In the genomic region with DNA sequence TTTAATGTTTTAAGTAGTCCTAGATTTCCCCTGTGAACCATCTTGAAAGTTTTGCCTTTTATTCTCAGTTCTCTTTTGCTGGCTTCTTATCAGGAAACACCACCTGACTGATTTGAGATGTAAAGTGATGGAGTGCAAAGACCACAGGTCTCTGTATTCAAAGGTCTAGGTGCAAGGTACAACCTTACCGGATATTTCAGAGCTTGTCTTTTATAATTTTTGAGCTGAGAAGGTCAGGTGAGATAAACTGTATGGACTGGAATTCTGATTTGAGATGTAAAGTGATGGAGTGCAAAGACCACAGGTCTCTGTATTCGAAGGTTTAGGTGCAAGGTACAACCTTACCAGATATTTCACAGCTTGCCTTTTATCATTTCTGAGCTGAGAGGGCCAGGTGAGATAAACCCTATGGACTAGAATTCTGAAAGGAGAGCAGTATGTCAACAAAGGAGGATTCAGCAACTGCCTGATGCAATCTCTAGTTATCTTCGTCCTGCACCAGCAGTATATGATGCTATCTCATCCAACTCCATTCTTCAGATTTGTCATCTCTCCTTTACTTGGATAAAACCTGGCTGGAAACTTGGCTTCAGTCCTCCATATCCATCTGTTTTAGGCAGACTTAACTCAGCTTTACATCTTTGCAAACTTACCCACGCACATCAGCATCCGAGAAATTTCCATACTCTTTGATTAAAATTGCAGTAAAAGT, we compare ENCODE assay signal across 9 cellular contexts.
A peak's percentile ranks its signal among the peaks of the same experiment; 100 is the strongest.
DNase-seq lines count a peak whose midpoint lies in the region; ATAC-seq and TF ChIP-seq lines count a peak whose summit lies in the region.
"Had no signal": no experiment of that assay in that cellular context is flagged by ENCODE, and none has a peak within 500 bp of the region (broad histone marks: within the 10 kb centered on the region; RNA-seq: fewer than 3 reads in every experiment).

No MANE protein-coding gene starts in this region.

- no peaks in the 10 kb centered on the region for H3K9me3 Mint-ChIP-seq in CD8-positive, alpha-beta T cell
- H3K9me3 Mint-ChIP-seq in naive thymus-derived CD4-positive, alpha-beta T cell = no peaks in the 10 kb centered on the region
- H3K9me3 Mint-ChIP-seq: brain had no signal

- H3K27me3 ChIP-seq in CD8-positive, alpha-beta T cell (ENCODE audit: insufficient read depth, low read length) = no peaks in the 10 kb centered on the region
- H3K27me3 ChIP-seq in ascending aorta = no peaks in the 10 kb centered on the region
- H3K27me3 ChIP-seq in naive thymus-derived CD4-positive, alpha-beta T cell (ENCODE audit: control insufficient read depth in 2 of 2, insufficient read depth in 2 of 2, low read length in 2 of 2) = no peaks in the 10 kb centered on the region

- CTCF ChIA-PET in CD8-positive, alpha-beta T cell (lab: Charles Lee) = interaction anchor here (1.2 kb wide), 1 partner anchor 10 kb away, joined by 3 read pairs; no protein-coding TSS in a partner anchor
- CTCF ChIA-PET in naive thymus-derived CD4-positive, alpha-beta T cell (lab: Charles Lee) = interaction anchor here (0.5 to 1.4 kb wide), 2 partner anchors 58 to 127 kb away, joined by 3 to 5 read pairs; a partner anchor contains a TSS

- no peak overlapping the region for H3K4me3 ChIP-seq in CD8-positive, alpha-beta T cell (ENCODE audit: low read depth, low read length)
- H3K4me3 ChIP-seq in LNCaP clone FGC (ENCODE audit: low read depth, low read length) (no peak overlapping the region), ascending aorta (no peak overlapping the region)
- H3K4me3 ChIP-seq in naive thymus-derived CD4-positive, alpha-beta T cell (ENCODE audit: low read length) = no peak overlapping the region

- H3K4me1 Mint-ChIP-seq in CD8-positive, alpha-beta T cell (ENCODE audit: low read depth) = peaks cover 50% of the 10 kb centered on the region
- H3K4me1 Mint-ChIP-seq in naive thymus-derived CD4-positive, alpha-beta T cell = peaks cover 45 to 78% (median 65%) of the 10 kb centered on the region in 7 donors

- peak overlapping the region; percentile 38 for H3K4me3 Mint-ChIP-seq in CD8-positive, alpha-beta T cell
- H3K4me3 Mint-ChIP-seq in naive thymus-derived CD4-positive, alpha-beta T cell = peak overlapping the region; percentile 1 to 83 (median 66)
- H3K4me3 Mint-ChIP-seq: brain had no signal

- POLR2A ChIA-PET in CD8-positive, alpha-beta T cell (lab: Charles Lee) = no interaction called here
- POLR2A ChIA-PET in naive thymus-derived CD4-positive, alpha-beta T cell (lab: Charles Lee) = interaction anchor here (0.7 to 1.9 kb wide), 5 partner anchors 9 to 229 kb away, joined by 3 to 6 read pairs (median 4); a partner anchor contains a TSS

- TF ChIP-seq CTCF in CD8-positive, alpha-beta T cell (IDR thresholded peaks at IDR 0.05) = no peak
- TF ChIP-seq CTCF in LNCaP clone FGC (IDR thresholded peaks at IDR 0.05; ENCODE audit: control insufficient read depth, extremely low read depth, insufficient read depth) = no peak
- TF ChIP-seq CTCF in ascending aorta (IDR thresholded peaks at IDR 0.05) = no peak

- no peaks in the 10 kb centered on the region for H3K27me3 Mint-ChIP-seq in CD8-positive, alpha-beta T cell (ENCODE audit: low read depth)
- no peaks in the 10 kb centered on the region for H3K27me3 Mint-ChIP-seq in naive thymus-derived CD4-positive, alpha-beta T cell

- peaks cover 13% of the 10 kb centered on the region for H3K36me3 Mint-ChIP-seq in CD8-positive, alpha-beta T cell
- H3K36me3 Mint-ChIP-seq in naive thymus-derived CD4-positive, alpha-beta T cell = peaks cover 0 to 22% (median 7%) of the 10 kb centered on the region in 5 donors

- H3K27ac Mint-ChIP-seq in CD8-positive, alpha-beta T cell = peak overlapping the region; percentile 99
- peak overlapping the region; percentile 25 to 99 (median 97) for H3K27ac Mint-ChIP-seq in naive thymus-derived CD4-positive, alpha-beta T cell

- ATAC-seq in CD8-positive, alpha-beta T cell = no peak
- ATAC-seq in naive thymus-derived CD4-positive, alpha-beta T cell = no peak
- ATAC-seq in GM19455 (IDR thresholded peaks at IDR 0.05; ENCODE audit: unreplicated experiment) = no peak

- intact Hi-C loops in CD8-positive, alpha-beta T cell (cut with DNase I, micrococcal nuclease) = loop anchor here (5.0 kb wide), 3 partner anchors 63 to 148 kb away; a partner anchor contains a TSS
- intact Hi-C loops in ascending aorta (cut with DNase I) = loop anchor here (10.0 kb wide), 1 partner anchor 236 kb away; no protein-coding TSS in a partner anchor
- intact Hi-C loops in naive thymus-derived CD4-positive, alpha-beta T cell (cut with micrococcal nuclease) = loop anchor here (5.0 to 10.0 kb wide), 4 partner anchors 126 to 248 kb away; a partner anchor contains a TSS

- H3K36me3 ChIP-seq in CD8-positive, alpha-beta T cell (ENCODE audit: insufficient read depth, low read length) = no peaks in the 10 kb centered on the region
- no peaks in the 10 kb centered on the region for H3K36me3 ChIP-seq in ascending aorta
- H3K36me3 ChIP-seq in naive thymus-derived CD4-positive, alpha-beta T cell (ENCODE audit: control insufficient read depth in 2 of 3, insufficient read depth in 3 of 3, low read length in 3 of 3) = no peaks in the 10 kb centered on the region

- no peaks in the 10 kb centered on the region for H3K9me3 ChIP-seq in CD8-positive, alpha-beta T cell (ENCODE audit: low read length)
- H3K9me3 ChIP-seq in ascending aorta = no peaks in the 10 kb centered on the region
- H3K9me3 ChIP-seq in naive thymus-derived CD4-positive, alpha-beta T cell (ENCODE audit: control insufficient read depth in 2 of 3, low read length in 3 of 3) = no peaks in the 10 kb centered on the region

- H3K4me1 ChIP-seq in CD8-positive, alpha-beta T cell (ENCODE audit: insufficient read depth, low read length) = peaks cover 49% of the 10 kb centered on the region
- peaks cover 18 to 39% of the 10 kb centered on the region in 2 donors for H3K4me1 ChIP-seq in ascending aorta
- H3K4me1 ChIP-seq in naive thymus-derived CD4-positive, alpha-beta T cell (ENCODE audit: control insufficient read depth in 2 of 2, insufficient read depth in 2 of 2, low read length in 2 of 2) = peaks cover 36 to 50% of the 10 kb centered on the region in 2 donors

- DNase-seq in CD8-positive, alpha-beta T cell = no peak
- DNase-seq in LNCaP clone FGC (ENCODE audit: low read depth) (peak; percentile 26), ascending aorta (ENCODE audit: low spot score in 2 of 2) (no peak), NOMO-1 treated with DMSO at 0.1 percent for 48 hours (lab: John Stamatoyannopoulos, UW; ENCODE audit: unreplicated experiment) (no peak), NCI-H2171 treated with DMSO at 0.1 percent for 48 hours (lab: John Stamatoyannopoulos, UW) (no peak), NCI-H1417 treated with DMSO at 0.1 percent for 48 hours (lab: John Stamatoyannopoulos, UW) (no peak)
- no peak for DNase-seq in naive thymus-derived CD4-positive, alpha-beta T cell

- no peak overlapping the region for H3K27ac ChIP-seq in CD8-positive, alpha-beta T cell (ENCODE audit: low read depth, low read length)
- H3K27ac ChIP-seq in ascending aorta = peak overlapping the region; percentile 98 to 100
- H3K27ac ChIP-seq in naive thymus-derived CD4-positive, alpha-beta T cell (ENCODE audit: low read depth, low read length) = peak overlapping the region; percentile 81
